ENCODE assay signal across 15 cellular contexts in the genomic region with DNA sequence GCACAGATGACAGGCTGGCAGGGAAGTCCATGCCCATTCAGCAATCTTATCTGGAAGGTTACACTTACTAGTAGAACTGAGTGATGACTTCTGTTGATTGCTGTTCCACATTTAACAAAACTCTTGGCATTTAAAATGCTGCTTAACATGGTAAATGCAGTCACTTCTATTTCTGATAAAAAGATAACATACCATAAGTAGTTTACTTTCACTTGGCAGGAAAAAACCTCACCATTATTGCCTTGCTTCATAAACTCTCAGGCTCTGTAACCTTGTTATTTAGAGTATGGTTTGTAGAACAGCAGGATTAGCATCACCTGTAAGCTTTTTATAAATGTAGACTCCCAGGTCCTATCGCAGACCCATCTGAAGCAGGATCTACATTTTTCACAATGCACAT. TPM values are rescaled to one million over a fixed set of nuclear protein-coding genes. Genes with fewer than 3 reads are reported as not detected.
DNase-seq lines count a peak whose midpoint lies in the region; ATAC-seq, FAIRE-seq and TF ChIP-seq lines count a peak whose summit lies in the region.
"Had no signal": no experiment of that assay in that cellular context is flagged by ENCODE, and none has a peak within 500 bp of the region (broad histone marks: within the 10 kb centered on the region; RNA-seq: fewer than 3 reads in every experiment).

No MANE protein-coding gene starts in this region.

- TF ChIP-seq CTCF in spleen (IDR thresholded peaks at IDR 0.05 in 8 of 11, conservative IDR thresholded peaks at IDR 0.05 in 3 of 11): no peak

- H3K4me1 ChIP-seq in spleen: peaks cover 0 to 31% (median 17%) of the 10 kb centered on the region in 6 donors

- WGBS in spleen, 5 donors: 95 to 100% (median 100%) methylated on average over 1 of the region's 1 CpG

- peak overlapping the region; percentile 67 for H3K27ac Mint-ChIP-seq in dendritic cell treated with granulocyte-macrophage colony-stimulating factor and Interleukin-4, amounts not matched to agents 40 ng/mL and 50 ng/mL, for 4 days
- H3K27ac Mint-ChIP-seq in stimulated activated memory B cell treated with anti-CD40 and anti-IgM and Interleukin-4, amounts not matched to agents 10 μg/mL and 1 μg/mL and 100 μg/mL, for 72 hours: peak overlapping the region; percentile 48
- H3K27ac Mint-ChIP-seq: B cell, H9 had no signal

- no peak overlapping the region for H3K4me3 ChIP-seq in Jurkat, Clone E6-1 (ENCODE audit: low read length)
- no peak overlapping the region for H3K4me3 ChIP-seq in spleen
- H3K4me3 ChIP-seq: GM23248 had no signal

- peaks cover 54% of the 10 kb centered on the region for H3K36me3 Mint-ChIP-seq in dendritic cell treated with granulocyte-macrophage colony-stimulating factor and Interleukin-4, amounts not matched to agents 40 ng/mL and 50 ng/mL, for 4 days (ENCODE audit: low read depth)
- peaks cover 67% of the 10 kb centered on the region for H3K36me3 Mint-ChIP-seq in stimulated activated memory B cell treated with anti-CD40 and anti-IgM and Interleukin-4, amounts not matched to agents 10 μg/mL and 1 μg/mL and 100 μg/mL, for 72 hours

- no peak for TF ChIP-seq POLR2A in spleen (IDR thresholded peaks at IDR 0.05)

- intact Hi-C loops in dendritic cell treated with granulocyte-macrophage colony-stimulating factor and Interleukin-4, amounts not matched to agents 40 ng/mL and 50 ng/mL, for 4 days (cut with micrococcal nuclease): no loop called here
- intact Hi-C loops in spleen (cut with DNase I; ENCODE audit: low total_unique reads): no loop called here

- no peaks in the 10 kb centered on the region for H3K27me3 ChIP-seq in spleen (replicated peaks in 1 of 7)

- H3K4me1 Mint-ChIP-seq in dendritic cell treated with granulocyte-macrophage colony-stimulating factor and Interleukin-4, amounts not matched to agents 40 ng/mL and 50 ng/mL, for 4 days (ENCODE audit: low read depth): peaks cover 21% of the 10 kb centered on the region
- H3K4me1 Mint-ChIP-seq in stimulated activated memory B cell treated with anti-CD40 and anti-IgM and Interleukin-4, amounts not matched to agents 10 μg/mL and 1 μg/mL and 100 μg/mL, for 72 hours: peaks cover 36% of the 10 kb centered on the region

- H3K4me3 Mint-ChIP-seq in dendritic cell treated with granulocyte-macrophage colony-stimulating factor and Interleukin-4, amounts not matched to agents 40 ng/mL and 50 ng/mL, for 4 days: no peak overlapping the region
- no peak overlapping the region for H3K4me3 Mint-ChIP-seq in stimulated activated memory B cell treated with anti-CD40 and anti-IgM and Interleukin-4, amounts not matched to agents 10 μg/mL and 1 μg/mL and 100 μg/mL, for 72 hours
- H3K4me3 Mint-ChIP-seq: B cell; CD4-positive, alpha-beta memory T cell; H9 had no signal

- no peak for DNase-seq in GM18507 (ENCODE audit: extremely low spot score, insufficient read length, low read depth)
- DNase-seq in Jurkat, Clone E6-1 (ENCODE audit: low read depth, low spot score): peak; percentile 4
- DNase-seq in frontal cortex (ENCODE audit: low spot score in 2 of 2): no peak
- no peak for DNase-seq in spleen
- DNase-seq: CD4-positive, alpha-beta memory T cell; DMS79 treated with DMSO at 0.1 percent for 48 hours; GDM1; GM23248; H9 had no signal

- no peaks in the 10 kb centered on the region for H3K27me3 Mint-ChIP-seq in dendritic cell treated with granulocyte-macrophage colony-stimulating factor and Interleukin-4, amounts not matched to agents 40 ng/mL and 50 ng/mL, for 4 days
- no peaks in the 10 kb centered on the region for H3K27me3 Mint-ChIP-seq in stimulated activated memory B cell treated with anti-CD40 and anti-IgM and Interleukin-4, amounts not matched to agents 10 μg/mL and 1 μg/mL and 100 μg/mL, for 72 hours
- H3K27me3 Mint-ChIP-seq: B cell; CD4-positive, alpha-beta memory T cell had no signal

- no peaks in the 10 kb centered on the region for H3K9me3 Mint-ChIP-seq in dendritic cell treated with granulocyte-macrophage colony-stimulating factor and Interleukin-4, amounts not matched to agents 40 ng/mL and 50 ng/mL, for 4 days
- no peaks in the 10 kb centered on the region for H3K9me3 Mint-ChIP-seq in stimulated activated memory B cell treated with anti-CD40 and anti-IgM and Interleukin-4, amounts not matched to agents 10 μg/mL and 1 μg/mL and 100 μg/mL, for 72 hours
- H3K9me3 Mint-ChIP-seq: CD4-positive, alpha-beta memory T cell; H9 had no signal

- no peak overlapping the region for H3K27ac ChIP-seq in spleen
- H3K27ac ChIP-seq: C4-2B, GM23248 had no signal

- FAIRE-seq in GM18507 (lab: Jason Lieb, UNC) (peak; percentile 15), frontal cortex (lab: Jason Lieb, UNC) (no peak)
- FAIRE-seq: A204.1 had no signal

- peaks cover 0 to 25% (median 0%) of the 10 kb centered on the region in 6 donors for H3K36me3 ChIP-seq in spleen

- ATAC-seq in stimulated activated memory B cell treated with anti-CD40 and anti-IgM and Interleukin-4, amounts not matched to agents 10 μg/mL and 1 μg/mL and 100 μg/mL, for 72 hours: no peak
- no peak for ATAC-seq in GM18870 (IDR thresholded peaks at IDR 0.05; ENCODE audit: unreplicated experiment)

- no peaks in the 10 kb centered on the region for H3K9me3 ChIP-seq in spleen

RNA-seq across cellular contexts. Expression of a gene that starts 55.5 kb away (rescaled TPM):
- polyA plus RNA-seq in Jurkat, Clone E6-1 (2012; ENCODE audit: insufficient read depth, insufficient read length): 14.5 TPM
- 20.0 TPM for total RNA-seq in frontal cortex
- total RNA-seq in spleen: 10 to 100 TPM; 16.3 to 37.3 (median 24.1) TPM
- polyA plus RNA-seq in spleen: 10 to 100 TPM in 2 of 3 donors, 1 to 10 TPM in 1; 9.4 to 13.9 (median 11.6) TPM
